In the genomic region with DNA sequence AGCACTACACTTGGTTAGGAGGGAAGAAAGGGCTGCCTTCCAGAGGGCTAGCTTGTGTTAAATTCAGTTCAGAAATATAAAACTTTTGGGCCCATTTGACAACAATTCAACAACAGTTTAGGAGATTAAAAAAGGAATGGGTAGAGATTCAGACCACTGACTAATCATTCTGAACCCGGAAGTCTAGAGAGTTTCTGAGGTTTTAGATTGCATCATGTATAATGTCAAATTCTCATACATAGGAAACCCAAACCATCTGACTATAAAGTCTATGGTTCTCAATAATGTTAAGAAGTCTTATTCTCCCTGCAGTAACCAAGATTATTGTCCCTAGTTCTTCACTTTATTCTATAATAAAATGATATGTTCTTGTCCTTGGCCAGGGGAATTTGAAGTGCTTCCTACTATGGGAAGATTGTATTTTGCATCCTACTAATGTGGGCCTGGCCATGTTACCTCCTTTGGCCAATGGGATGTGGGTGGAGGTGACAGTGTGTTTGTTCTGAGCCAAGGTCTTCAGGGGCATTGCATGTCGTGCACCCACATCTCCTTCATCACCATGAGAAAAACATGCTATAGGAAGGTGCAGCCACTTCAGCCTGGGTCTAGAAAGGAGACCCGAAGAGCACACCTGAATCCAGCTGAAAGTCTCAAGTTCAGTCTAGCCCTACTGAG, we compare ENCODE assay signal across 2 cellular contexts.
TF ChIP-seq lines count a peak whose summit lies in the region.

No MANE protein-coding gene starts in this region.

TF ChIP-seq in IMR-90, 13 proteins besides CTCF, POLR2A, EP300 and RAD21:
- TF ChIP-seq CHD1 (IDR thresholded peaks at IDR 0.05; ENCODE audit: low read depth, low read length) (no peak), RCOR1 (IDR thresholded peaks at IDR 0.05; ENCODE audit: insufficient replicate concordance, low read length) (no peak), NFE2L2 (IDR thresholded peaks at IDR 0.05; ENCODE audit: low read depth, low read length) (no peak), FOS (IDR thresholded peaks at IDR 0.05; ENCODE audit: low read depth, low read length) (no peak), CEBPB (IDR thresholded peaks at IDR 0.05; ENCODE audit: low read depth, low read length) (peak; percentile 75), RFX5 (IDR thresholded peaks at IDR 0.05; ENCODE audit: low read depth, low read length) (no peak)

TF ChIP-seq in GM12878, 131 proteins besides CTCF, POLR2A, EP300 and RAD21:
- TF ChIP-seq SUPT20H (IDR thresholded peaks at IDR 0.05; ENCODE audit: borderline replicate concordance, control insufficient read depth, low read depth, low read length): no peak
- no peak for TF ChIP-seq RB1 (IDR thresholded peaks at IDR 0.05; ENCODE audit: borderline replicate concordance)
- TF ChIP-seq JUNB (IDR thresholded peaks at IDR 0.05): 0 out of 2 replicates have a peak, but pooled peaks have one; percentile 12
- no peak for TF ChIP-seq SMAD5 (IDR thresholded peaks at IDR 0.05; ENCODE audit: low read depth)
- no peak for TF ChIP-seq TCF3 (IDR thresholded peaks at IDR 0.05; ENCODE audit: borderline replicate concordance, insufficient read depth, low read depth, low read length)
- peak; percentile 61 for TF ChIP-seq RUNX3 (IDR thresholded peaks at IDR 0.05; ENCODE audit: low read length)
- no peak for TF ChIP-seq LARP7 (IDR thresholded peaks at IDR 0.05)
- TF ChIP-seq, protein P1, sequence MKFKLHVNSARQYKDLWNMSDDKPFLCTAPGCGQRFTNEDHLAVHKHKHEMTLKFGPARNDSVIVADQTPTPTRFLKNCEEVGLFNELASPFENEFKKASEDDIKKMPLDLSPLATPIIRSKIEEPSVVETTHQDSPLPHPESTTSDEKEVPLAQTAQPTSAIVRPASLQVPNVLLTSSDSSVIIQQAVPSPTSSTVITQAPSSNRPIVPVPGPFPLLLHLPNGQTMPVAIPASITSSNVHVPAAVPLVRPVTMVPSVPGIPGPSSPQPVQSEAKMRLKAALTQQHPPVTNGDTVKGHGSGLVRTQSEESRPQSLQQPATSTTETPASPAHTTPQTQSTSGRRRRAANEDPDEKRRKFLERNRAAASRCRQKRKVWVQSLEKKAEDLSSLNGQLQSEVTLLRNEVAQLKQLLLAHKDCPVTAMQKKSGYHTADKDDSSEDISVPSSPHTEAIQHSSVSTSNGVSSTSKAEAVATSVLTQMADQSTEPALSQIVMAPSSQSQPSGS (IDR thresholded peaks at IDR 0.05; ENCODE audit: low read length): 0 out of 2 replicates have a peak, but pooled peaks have one; percentile 20
- TF ChIP-seq KAT2A (conservative IDR thresholded peaks at IDR 0.05; ENCODE audit: control insufficient read depth, low read depth, low read length): no peak
- TF ChIP-seq PML (IDR thresholded peaks at IDR 0.05; ENCODE audit: low read length): no peak
- no peak for TF ChIP-seq TBL1XR1 (IDR thresholded peaks at IDR 0.05; ENCODE audit: low read depth, low read length)
